Comparison of ENCODE assay signal across 8 cellular contexts in the genomic region with DNA sequence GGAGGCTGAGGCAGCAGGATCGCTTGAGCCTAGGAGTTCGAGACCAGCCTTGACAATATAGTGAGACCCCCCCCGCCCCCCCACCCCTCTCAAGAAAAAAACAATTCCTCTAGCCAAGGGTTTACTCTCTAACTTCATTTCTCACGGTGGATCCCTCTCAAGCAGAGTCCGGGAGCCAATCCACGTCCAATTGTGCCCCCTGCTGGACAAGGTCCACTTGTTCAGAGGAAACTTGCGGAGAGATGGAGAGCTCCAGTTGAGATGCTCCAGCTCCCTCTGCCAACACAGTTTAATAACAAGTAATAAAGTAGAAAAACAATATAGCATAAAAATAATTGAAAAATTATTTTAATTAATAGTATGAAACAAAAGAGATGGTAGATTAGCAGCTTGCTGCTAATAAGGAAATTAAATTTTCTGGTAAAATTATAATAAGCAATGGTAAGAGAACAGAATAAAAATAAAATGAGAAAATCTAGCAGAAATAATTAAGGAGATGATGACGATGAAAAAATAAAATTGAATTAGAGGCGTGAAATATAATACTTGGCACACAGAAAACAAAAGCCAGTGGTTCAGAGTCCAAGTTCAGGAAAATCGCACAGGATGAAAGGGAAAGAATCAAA. TPM values are rescaled to one million over a fixed set of nuclear protein-coding genes. Genes with fewer than 3 reads are reported as not detected.
DNase-seq lines count a peak whose midpoint lies in the region; ATAC-seq, FAIRE-seq and TF ChIP-seq lines count a peak whose summit lies in the region.

No MANE protein-coding gene starts in this region.

- no peak overlapping the region for H3K4me3 ChIP-seq in mucosa of descending colon

- no peaks in the 10 kb centered on the region for H3K4me1 ChIP-seq in mucosa of descending colon (ENCODE audit: low read depth)

- H3K4me1 Mint-ChIP-seq in effector memory CD8-positive, alpha-beta T cell (ENCODE audit: low read depth in 2 of 2): peaks cover 4 to 6% of the 10 kb centered on the region in 2 donors

- ATAC-seq in effector memory CD8-positive, alpha-beta T cell (replicated peaks): no peak
- ATAC-seq in mucosa of descending colon (peak; percentile 66), GM21529 (IDR thresholded peaks at IDR 0.05; ENCODE audit: unreplicated experiment) (no peak)

- peaks cover 31 to 39% of the 10 kb centered on the region in 2 donors for H3K27me3 Mint-ChIP-seq in effector memory CD8-positive, alpha-beta T cell

- intact Hi-C loops in mucosa of descending colon (cut with DNase I, micrococcal nuclease): no loop called here

- H3K36me3 Mint-ChIP-seq in effector memory CD8-positive, alpha-beta T cell (ENCODE audit: insufficient read depth): peaks cover 3% of the 10 kb centered on the region

- DNase-seq in AG09319 (ENCODE audit: extremely low read depth, low read depth) (no peak), GM18507 (ENCODE audit: extremely low spot score, insufficient read length, low read depth) (peak; percentile 25), NCI-H446 (lab: John Stamatoyannopoulos, UW) (peak; percentile 65 to 86), mucosa of descending colon (peak; percentile 55 to 76 (median 57))
- peak; percentile 19 to 23 for DNase-seq in activated CD4-positive, alpha-beta T cell treated with anti-CD3 and anti-CD28 coated beads, Interleukin-2, amount 50 U/mL, for 4 hours
- DNase-seq in effector memory CD8-positive, alpha-beta T cell: peak; percentile 18 to 43 (median 42)
- peak in 5 of 6 experiments; percentile 3 to 38 (median 18) for DNase-seq in stimulated activated naive CD4-positive, alpha-beta T cell (lab: John Stamatoyannopoulos, UW)

- H3K4me3 Mint-ChIP-seq in effector memory CD8-positive, alpha-beta T cell: no peak overlapping the region

- no peaks in the 10 kb centered on the region for H3K36me3 ChIP-seq in mucosa of descending colon (ENCODE audit: low read depth)

- H3K27ac Mint-ChIP-seq in effector memory CD8-positive, alpha-beta T cell: no peak overlapping the region

- H3K9me3 Mint-ChIP-seq in effector memory CD8-positive, alpha-beta T cell: no peaks in the 10 kb centered on the region

- H3K9me3 ChIP-seq in mucosa of descending colon: no peaks in the 10 kb centered on the region

- peak; percentile 68 for TF ChIP-seq CTCF in AG09319 (IDR thresholded peaks at IDR 0.05; ENCODE audit: low read depth, low read length)
- no peak for TF ChIP-seq CTCF in mucosa of descending colon (IDR thresholded peaks at IDR 0.05)

- FAIRE-seq in GM18507 (lab: Jason Lieb, UNC): peak; percentile 85

RNA-seq across cellular contexts. Expression of a gene that starts 14.5 kb away (rescaled TPM):
- total RNA-seq in mucosa of descending colon: 1 to 10 TPM in 2 of 3 donors, not detected in 1; 3.5 to 7.9 TPM

RNA-seq across cellular contexts. Expression of a gene that starts 30.9 kb away (rescaled TPM):
- total RNA-seq in mucosa of descending colon: under 1 TPM in 2 of 3 donors, not detected in 1; 0.32 to 0.84 TPM

RNA-seq across cellular contexts. Expression of a gene that starts 32.0 kb away (rescaled TPM):
- 10 to 100 TPM in 1 of 3 donors, 1 to 10 TPM in 2; 2.9 to 35.5 (median 4.1) TPM for total RNA-seq in mucosa of descending colon
